Comparison of ENCODE assay signal across 30 cellular contexts in the genomic region with DNA sequence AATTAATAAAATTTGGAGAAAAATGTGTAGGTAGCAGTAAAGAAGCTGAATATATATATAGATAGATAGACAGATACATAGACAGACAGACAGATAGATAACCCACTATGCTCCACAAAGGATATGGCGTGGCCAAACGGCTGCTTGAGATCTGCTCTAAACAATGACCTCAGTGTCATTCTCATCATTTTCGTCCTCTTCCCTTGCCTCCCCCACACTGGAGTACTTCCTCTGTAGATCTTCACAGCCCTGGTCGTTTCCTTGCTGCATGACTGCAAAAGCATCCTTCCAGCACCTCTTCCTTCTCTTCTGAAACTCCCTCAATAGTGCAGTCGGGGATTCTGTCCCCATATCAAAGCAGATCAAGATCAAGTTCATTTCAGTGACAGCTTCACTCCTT. TPM values are rescaled to one million over a fixed set of nuclear protein-coding genes. Genes with fewer than 3 reads are reported as not detected.
"Had no signal": no experiment of that assay in that cellular context is flagged by ENCODE, and none has a peak within 500 bp of the region (broad histone marks: within the 10 kb centered on the region; RNA-seq: fewer than 3 reads in every experiment).

No MANE protein-coding gene starts in this region.

- H3K36me3 ChIP-seq: Peyer's patch had no signal

- H3K4me2 ChIP-seq: SK-N-SH had no signal

- H3K36me3 Mint-ChIP-seq: activated naive CD4-positive, alpha-beta T cell treated with anti-CD3 and anti-CD28 coated beads, Interleukin-2, amount 10 ng/mL, durations not matched to agents 7 days and 5 days; activated naive CD8-positive, alpha-beta T cell treated with anti-CD3 and anti-CD28 coated beads for 36 hours had no signal

- H3K9ac ChIP-seq: SK-N-SH had no signal

- H3K4me3 ChIP-seq: K562, Peyer's patch, SJCRH30 had no signal

- H3K27me3 Mint-ChIP-seq: activated naive CD8-positive, alpha-beta T cell treated with anti-CD3 and anti-CD28 coated beads for 36 hours had no signal

- H3K4me3 Mint-ChIP-seq: activated CD4-positive, alpha-beta T cell treated with anti-CD3 and anti-CD28 coated beads, Interleukin-2, amount 10 ng/mL, durations not matched to agents 24 days and 14 days; activated naive CD4-positive, alpha-beta T cell treated with anti-CD3 and anti-CD28 coated beads, Interleukin-2, amount 10 ng/mL, durations not matched to agents 7 days and 5 days; activated naive CD8-positive, alpha-beta T cell treated with anti-CD3 and anti-CD28 coated beads for 36 hours; activated T-cell treated with anti-CD3 and anti-CD28 coated beads, Interleukin-2, amount 50 U/mL, for 72 hours; WTC11 had no signal

- H3K27me3 ChIP-seq: Peyer's patch, SJCRH30 had no signal

- DNase-seq: activated CD4-positive, alpha-beta T cell treated with anti-CD3 and anti-CD28 coated beads, Interleukin-2, amount 10 ng/mL, durations not matched to agents 24 days and 14 days; activated CD4-positive, alpha-beta T cell treated with anti-CD3 and anti-CD28 coated beads, Interleukin-2, amount 50 U/mL, for 48 hours; activated CD4-positive, CD25-positive, alpha-beta regulatory T cell treated with anti-CD3 and anti-CD28 coated beads, Interleukin-2, amount 50 U/mL, for 72 hours; activated CD8-positive, alpha-beta memory T cell treated with anti-CD3 and anti-CD28 coated beads, Interleukin-2, amount 50 U/mL, for 4 hours; activated gamma-delta T cell treated with Interleukin-2 at 50 U/mL for 16 hours; activated naive CD4-positive, alpha-beta T cell treated with anti-CD3 and anti-CD28 coated beads, Interleukin-2, amount 10 ng/mL, durations not matched to agents 7 days and 5 days; activated naive CD8-positive, alpha-beta T cell treated with anti-CD3 and anti-CD28 coated beads for 36 hours; activated T-cell treated with anti-CD3 and anti-CD28 coated beads, Interleukin-2, amount 50 U/mL, for 72 hours; cerebellar nuclear complex; MV-4-11; NCI-H1105; NCI-H1436; NCI-H1694 treated with DMSO at 0.1 percent for 48 hours; NCI-H2081; NCI-H510A treated with DMSO at 0.1 percent for 48 hours; NCI-H69; Peyer's patch; Right ventricle myocardium superior; SJCRH30; SK-N-SH; SW 1271; T-helper 9 cell had no signal

- H3K9me3 ChIP-seq: Peyer's patch, SJCRH30, SK-N-SH had no signal

- H3K27ac ChIP-seq: Peyer's patch, RWPE1, SJCRH30 had no signal

- ATAC-seq: K562, WTC11 had no signal

- H3K4me1 ChIP-seq: Peyer's patch, SJCRH30 had no signal

- H3K4me1 Mint-ChIP-seq: activated naive CD8-positive, alpha-beta T cell treated with anti-CD3 and anti-CD28 coated beads for 36 hours had no signal

- H3K9me3 Mint-ChIP-seq: activated CD4-positive, alpha-beta T cell treated with anti-CD3 and anti-CD28 coated beads, Interleukin-2, amount 10 ng/mL, durations not matched to agents 24 days and 14 days; activated naive CD4-positive, alpha-beta T cell treated with anti-CD3 and anti-CD28 coated beads, Interleukin-2, amount 10 ng/mL, durations not matched to agents 7 days and 5 days; activated naive CD8-positive, alpha-beta T cell treated with anti-CD3 and anti-CD28 coated beads for 36 hours; activated T-cell treated with anti-CD3 and anti-CD28 coated beads, Interleukin-2, amount 50 U/mL, for 72 hours; activated T-helper 2 cell treated with anti-CD3 and anti-CD28 coated beads, Interferon-gamma antibody, Interleukin-2, Interleukin-4, amounts not matched to agents 10 μg/mL and 5 μg/mL and 100 μg/mL, durations not matched to agents 14 hours and 24 hours and 36 hours; WTC11 had no signal

- H3K27ac Mint-ChIP-seq: activated CD4-positive, alpha-beta T cell treated with anti-CD3 and anti-CD28 coated beads, Interleukin-2, amount 10 ng/mL, durations not matched to agents 24 days and 14 days; activated naive CD4-positive, alpha-beta T cell treated with anti-CD3 and anti-CD28 coated beads, Interleukin-2, amount 10 ng/mL, durations not matched to agents 7 days and 5 days; activated naive CD8-positive, alpha-beta T cell treated with anti-CD3 and anti-CD28 coated beads for 36 hours; activated T-cell treated with anti-CD3 and anti-CD28 coated beads, Interleukin-2, amount 50 U/mL, for 72 hours; activated T-helper 2 cell treated with anti-CD3 and anti-CD28 coated beads, Interferon-gamma antibody, Interleukin-2, Interleukin-4, amounts not matched to agents 10 μg/mL and 5 μg/mL and 100 μg/mL, durations not matched to agents 14 hours and 24 hours and 36 hours had no signal

RNA-seq across cellular contexts. Expression of a gene that starts 35.6 kb away (rescaled TPM):
- total RNA-seq: activated CD4-positive, alpha-beta T cell treated with anti-CD3 and anti-CD28 coated beads, Interleukin-2, amount 10 ng/mL, durations not matched to agents 24 days and 14 days; activated CD8-positive, alpha-beta memory T cell treated with anti-CD3 and anti-CD28 coated beads for 36 hours; activated naive CD8-positive, alpha-beta T cell treated with anti-CD3 and anti-CD28 coated beads for 36 hours; activated T-helper 2 cell treated with anti-CD3 and anti-CD28 coated beads, Interferon-gamma antibody, Interleukin-2, Interleukin-4, amounts not matched to agents 10 μg/mL and 5 μg/mL and 100 μg/mL, durations not matched to agents 14 hours and 24 hours and 36 hours; cardiac septum; K562; Right ventricle myocardium superior had no signal
- polyA plus RNA-seq: SK-N-SH had no signal

RNA-seq across cellular contexts. Expression of a gene that starts 35.8 kb away (rescaled TPM):
- total RNA-seq: activated CD4-positive, alpha-beta T cell treated with anti-CD3 and anti-CD28 coated beads, Interleukin-2, amount 10 ng/mL, durations not matched to agents 24 days and 14 days; activated CD8-positive, alpha-beta memory T cell treated with anti-CD3 and anti-CD28 coated beads for 36 hours; activated naive CD8-positive, alpha-beta T cell treated with anti-CD3 and anti-CD28 coated beads for 36 hours; activated T-helper 2 cell treated with anti-CD3 and anti-CD28 coated beads, Interferon-gamma antibody, Interleukin-2, Interleukin-4, amounts not matched to agents 10 μg/mL and 5 μg/mL and 100 μg/mL, durations not matched to agents 14 hours and 24 hours and 36 hours; cardiac septum; K562; LHCN-M2; M059J; Peyer's patch; Right ventricle myocardium superior; SJCRH30 had no signal
- polyA plus RNA-seq: K562, SK-N-SH had no signal
